In the genomic region with DNA sequence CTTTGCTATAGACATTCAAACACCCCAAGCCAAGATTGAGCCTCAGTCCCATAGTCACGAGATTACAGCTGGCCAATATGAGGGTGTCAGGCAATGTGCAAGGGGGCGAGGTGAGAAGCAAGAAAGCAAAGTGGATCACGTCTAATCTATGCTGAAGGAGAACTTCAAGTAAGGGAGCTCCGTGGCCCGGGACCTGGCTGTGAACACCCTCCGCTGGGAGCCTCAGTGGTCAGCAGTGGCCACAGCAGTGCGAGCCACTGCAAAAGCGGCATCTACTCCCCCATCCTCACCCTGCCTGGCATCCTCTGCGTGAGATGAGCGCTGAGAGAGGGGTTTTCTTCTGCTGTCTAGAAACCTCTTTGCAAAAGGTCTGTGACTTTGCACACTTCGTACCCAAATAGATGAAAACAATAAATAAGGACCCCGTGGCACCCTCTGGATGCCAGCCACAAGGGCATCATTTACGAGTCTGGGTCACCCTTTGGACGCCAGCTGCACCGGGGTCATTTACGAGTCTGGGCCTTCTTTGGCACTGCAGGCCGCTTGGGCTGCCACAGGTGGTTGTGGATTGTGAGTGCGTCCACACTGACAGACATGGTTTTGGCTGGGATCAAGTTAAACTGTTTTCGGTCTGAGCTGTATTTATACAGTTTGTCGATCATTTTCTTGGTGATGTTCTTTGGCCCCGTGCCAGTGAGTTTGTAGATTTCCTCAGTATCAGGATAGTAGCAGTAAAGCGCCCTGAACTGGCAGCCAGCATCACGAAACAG, we compare ENCODE assay signal across 16 cellular contexts.
"Had no signal": no experiment of that assay in that cellular context is flagged by ENCODE, and none has a peak within 500 bp of the region (broad histone marks: within the 10 kb centered on the region; RNA-seq: fewer than 3 reads in every experiment).

No MANE protein-coding gene starts in this region.

- ATAC-seq: activated CD4-positive, alpha-beta T cell treated with anti-CD3 and anti-CD28 coated beads for 36 hours; foreskin keratinocyte; left lobe of liver; right cardiac atrium; stimulated activated naive CD8-positive, alpha-beta T cell treated with anti-CD3 and anti-CD28 coated beads, Interleukin-15, Interleukin-2, amounts not matched to agents 100 U/mL and 50 U/mL, for 24 hours had no signal

- H3K4me1 Mint-ChIP-seq: activated CD4-positive, alpha-beta T cell treated with anti-CD3 and anti-CD28 coated beads for 36 hours; neural crest cell had no signal

- H3K27me3 Mint-ChIP-seq: activated CD4-positive, alpha-beta T cell treated with anti-CD3 and anti-CD28 coated beads for 36 hours; naive B cell; type B pancreatic cell had no signal

- H3K4me3 Mint-ChIP-seq: activated CD4-positive, alpha-beta T cell treated with anti-CD3 and anti-CD28 coated beads for 36 hours; activated T-helper 1 cell treated with anti-CD3 and anti-CD28 coated beads, Interleukin-12 subunit alpha, Interleukin-12 subunit beta, Interleukin-2, Interleukin-4 antibody, amounts not matched to agents 30 ng/mL and 10 ng/mL and 1 ng/mL, durations not matched to agents 14 hours and 24 hours and 36 hours; naive B cell; neural crest cell; type B pancreatic cell had no signal

- H3K27ac ChIP-seq: foreskin keratinocyte, prostate gland had no signal

- H3K9me3 ChIP-seq: prostate gland had no signal

- H3K27ac Mint-ChIP-seq: activated CD4-positive, alpha-beta T cell treated with anti-CD3 and anti-CD28 coated beads for 36 hours; activated T-helper 1 cell treated with anti-CD3 and anti-CD28 coated beads, Interleukin-12 subunit alpha, Interleukin-12 subunit beta, Interleukin-2, Interleukin-4 antibody, amounts not matched to agents 30 ng/mL and 10 ng/mL and 1 ng/mL, durations not matched to agents 14 hours and 24 hours and 36 hours; type B pancreatic cell had no signal

- H3K27me3 ChIP-seq: foreskin keratinocyte had no signal

- H3K9me3 Mint-ChIP-seq: activated T-helper 1 cell treated with anti-CD3 and anti-CD28 coated beads, Interleukin-12 subunit alpha, Interleukin-12 subunit beta, Interleukin-2, Interleukin-4 antibody, amounts not matched to agents 30 ng/mL and 10 ng/mL and 1 ng/mL, durations not matched to agents 14 hours and 24 hours and 36 hours; naive B cell; neural crest cell; type B pancreatic cell had no signal

- DNase-seq: activated CD4-positive, alpha-beta T cell treated with anti-CD3 and anti-CD28 coated beads for 36 hours; activated CD4-positive, alpha-beta T cell treated with anti-CD3 and anti-CD28 coated beads, Interleukin-2, amount 50 U/mL, for 48 hours; dermis blood vessel endothelial cell; foreskin keratinocyte; islet precursor cell; naive B cell; stimulated activated CD4-positive, alpha-beta T cell treated with anti-CD3 and anti-CD28 coated beads, Interleukin-2, amount 100 ng/mL, for 24 hours; stimulated activated naive CD8-positive, alpha-beta T cell treated with anti-CD3 and anti-CD28 coated beads, Interleukin-15, Interleukin-2, amounts not matched to agents 100 U/mL and 50 U/mL, for 24 hours; SW 1271; T-helper 2 cell had no signal

- H3K4me3 ChIP-seq: prostate gland had no signal

- H3K4me1 ChIP-seq: foreskin keratinocyte, prostate gland had no signal
